8 cellular contexts compared by ENCODE assay signal in genomic region chr17:59963738-59964454, GRCh38. TPM values are rescaled to one million over a fixed set of nuclear protein-coding genes. Genes with fewer than 3 reads are reported as not detected.
A peak's percentile ranks its signal among the peaks of the same experiment; 100 is the strongest.
DNase-seq lines count a peak whose midpoint lies in the region; ATAC-seq, FAIRE-seq and TF ChIP-seq lines count a peak whose summit lies in the region.

No MANE protein-coding gene starts in this region.

- peak; percentile 27 for ATAC-seq in GM19397 (IDR thresholded peaks at IDR 0.05; ENCODE audit: unreplicated experiment)

- DNase-seq in BE2C, result peak; percentile 24
- DNase-seq in HL-60 (ENCODE audit: low read depth in 1 of 2, low spot score in 1 of 2), result peak in 1 of 2 experiments; percentile 68
- DNase-seq in RCC 7860 (ENCODE audit: low spot score), result peak; percentile 44
- DNase-seq in glomerular endothelial cell (ENCODE audit: extremely low read depth, low read depth, low spot score), result peak; percentile 5
- DNase-seq in occipital lobe (lab: John Stamatoyannopoulos, UW), result peak; percentile 40
- peak; percentile 69 for DNase-seq in testis

- H3K9me3 ChIP-seq in BE2C (no peaks in the 10 kb centered on the region), testis (no peaks in the 10 kb centered on the region)

- H3K4me1 ChIP-seq in BE2C, result no peaks in the 10 kb centered on the region
- peaks cover 16% of the 10 kb centered on the region for H3K4me1 ChIP-seq in testis

- H3K27me3 ChIP-seq in BE2C (no peaks in the 10 kb centered on the region), HL-60 (ENCODE audit: insufficient read depth, poor library complexity, severe bottlenecking) (no peaks in the 10 kb centered on the region), testis (no peaks in the 10 kb centered on the region)

- H3K27me3 Mint-ChIP-seq in activated naive CD4-positive, alpha-beta T cell treated with anti-CD3 and anti-CD28 coated beads, Interleukin-2, amount 50 U/mL, for 24 hours, result no peaks in the 10 kb centered on the region

- no peak for TF ChIP-seq POLR2A in testis (IDR thresholded peaks at IDR 0.05)

- H3K36me3 Mint-ChIP-seq in activated naive CD4-positive, alpha-beta T cell treated with anti-CD3 and anti-CD28 coated beads, Interleukin-2, amount 50 U/mL, for 24 hours, result peaks cover 7% of the 10 kb centered on the region

- H3K36me3 ChIP-seq in BE2C (no peaks in the 10 kb centered on the region), testis (ENCODE audit: low read depth, missing control alignments) (no peaks in the 10 kb centered on the region)

- TF ChIP-seq CTCF in BE2C (IDR thresholded peaks at IDR 0.05; ENCODE audit: low read depth, low read length) (no peak), HL-60 (IDR thresholded peaks at IDR 0.05; ENCODE audit: insufficient read depth, low read length) (no peak), testis (IDR thresholded peaks at IDR 0.05) (no peak)

- intact Hi-C loops in testis (cut with DNase I; ENCODE audit: low total_unique reads), result no loop called here

- no peak for FAIRE-seq in RCC 7860 (lab: Jason Lieb, UNC)

- H3K4me3 ChIP-seq in BE2C (ENCODE audit: low read depth, low read length) (peak overlapping the region; percentile 65), HL-60 (replicated peaks; ENCODE audit: insufficient read depth, low read length) (peak overlapping the region; percentile 76), testis (peak overlapping the region; percentile 82 to 90)

- WGBS in testis, 2 donors, result 1% methylated on average over 21 of the region's 21 CpGs

- H3K27ac ChIP-seq in HL-60 (replicated peaks) (peak overlapping the region; percentile 93), testis (peak overlapping the region; percentile 94 to 95)

- peak overlapping the region; percentile 97 for H3K4me3 Mint-ChIP-seq in activated naive CD4-positive, alpha-beta T cell treated with anti-CD3 and anti-CD28 coated beads, Interleukin-2, amount 50 U/mL, for 24 hours

- H3K4me1 Mint-ChIP-seq in activated naive CD4-positive, alpha-beta T cell treated with anti-CD3 and anti-CD28 coated beads, Interleukin-2, amount 50 U/mL, for 24 hours, result peaks cover 32% of the 10 kb centered on the region

- H3K27ac Mint-ChIP-seq in activated naive CD4-positive, alpha-beta T cell treated with anti-CD3 and anti-CD28 coated beads, Interleukin-2, amount 50 U/mL, for 24 hours, result peak overlapping the region; percentile 99

- no peaks in the 10 kb centered on the region for H3K9me3 Mint-ChIP-seq in activated naive CD4-positive, alpha-beta T cell treated with anti-CD3 and anti-CD28 coated beads, Interleukin-2, amount 50 U/mL, for 24 hours

RNA-seq across cellular contexts. Expression of gene RNFT1, which starts 0.6 kb away (rescaled TPM):
- 9.8 TPM for polyA plus RNA-seq in BE2C (2012; ENCODE audit: insufficient read depth, insufficient read length, low read depth)
- 10.4 and 17.0 TPM in 2 replicates for total RNA-seq in glomerular endothelial cell
- 22.6 TPM for total RNA-seq in occipital lobe
- 10 to 100 TPM; 58.7 to 83.8 TPM for total RNA-seq in testis
- 208 TPM for polyA plus RNA-seq in testis (ENCODE audit: insufficient read depth, low read depth, low replicate concordance)
